8 cellular contexts compared by ENCODE assay signal in genomic region chr16:67279296-67280089, GRCh38. TPM values are rescaled to one million over a fixed set of nuclear protein-coding genes. Genes with fewer than 3 reads are reported as not detected.
DNase-seq lines count a peak whose midpoint lies in the region; ATAC-seq, FAIRE-seq and TF ChIP-seq lines count a peak whose summit lies in the region.

Gene PLEKHG4, plus strand, starts transcription at chr16:67279532. Its CDS starts 513 bp downstream, at chr16:67280045.

- H3K9me3 ChIP-seq in K562 (replicated peaks; ENCODE audit: control insufficient read depth, insufficient read depth, low read depth, low read length) = no peaks in the 10 kb centered on the region
- no peaks in the 10 kb centered on the region for H3K9me3 ChIP-seq in iPS-18a (ENCODE audit: control insufficient read depth, low read depth, low read length)
- H3K9me3 ChIP-seq in smooth muscle cell (replicated peaks; ENCODE audit: low read depth) = no peaks in the 10 kb centered on the region

- intact Hi-C loops in K562 (cut with micrococcal nuclease) = loop anchor here (5.0 kb wide), 1 partner anchor 42 kb away; no protein-coding TSS in a partner anchor

- TF ChIP-seq EP300 in K562 (IDR thresholded peaks at IDR 0.05; ENCODE audit: low read length) = peak; percentile 8; the same call in 1 of the 2 replicates

- ATAC-seq in K562 (peak; percentile 98), GM19324 (IDR thresholded peaks at IDR 0.05; ENCODE audit: low FRiP score, unreplicated experiment) (no peak)

- H3F3A ChIP-seq in smooth muscle cell (ENCODE audit: low read depth) = peaks cover 10% of the 10 kb centered on the region

- H4K20me1 ChIP-seq in K562 (replicated peaks; ENCODE audit: control insufficient read depth, insufficient read depth, low read length) (no peaks in the 10 kb centered on the region), smooth muscle cell (ENCODE audit: low read depth) (no peaks in the 10 kb centered on the region)

- TSS peak; percentile 78 for BruUV-seq in K562 (replicated peaks; lab: Mats Ljungman, UMichigan)

- H3K27ac ChIP-seq in K562 (ENCODE audit: extremely low read depth, low read depth, low read length) = peak within 1 kb of the TSS; percentile 83
- H3K27ac ChIP-seq in iPS-18a (ENCODE audit: low read length) = no peak within 1 kb of the TSS
- peak within 1 kb of the TSS; percentile 98 for H3K27ac ChIP-seq in smooth muscle cell (ENCODE audit: low read depth)

- H3K4me1 ChIP-seq in K562 (replicated peaks in 1 of 2; ENCODE audit: control insufficient read depth in 2 of 2, insufficient read depth in 2 of 2, low read length in 2 of 2) (peaks cover 22 to 44% of the 10 kb centered on the region in 2 experiments), iPS-18a (ENCODE audit: control insufficient read depth, low read depth, low read length) (no peaks in the 10 kb centered on the region), smooth muscle cell (ENCODE audit: low read depth) (peaks cover 11% of the 10 kb centered on the region)

- H3K9ac ChIP-seq in K562 (ENCODE audit: insufficient read depth in 1 of 2, low read depth in 2 of 2, low read length in 2 of 2) (peak within 1 kb of the TSS; percentile 88 to 97), iPS-18a (ENCODE audit: low read length) (no peak within 1 kb of the TSS), smooth muscle cell (ENCODE audit: low read depth) (peak within 1 kb of the TSS; percentile 75)

- TF ChIP-seq CTCF in GM06990 (IDR thresholded peaks at IDR 0.05; ENCODE audit: insufficient read depth, low read length, poor library complexity, severe bottlenecking) = peak; percentile 21
- peak; percentile 46 for TF ChIP-seq CTCF in HFF-Myc (IDR thresholded peaks at IDR 0.05; ENCODE audit: low read depth, low read length, missing control alignments)
- peak; percentile 67 to 97 (median 93) for TF ChIP-seq CTCF in K562 (IDR thresholded peaks at IDR 0.05 in 2 of 3, conservative IDR thresholded peaks at IDR 0.05 in 1 of 3; ENCODE audit: insufficient read depth in 2 of 3, low read depth in 1 of 3, low read length in 3 of 3)
- peak; percentile 63 for TF ChIP-seq CTCF in smooth muscle cell (IDR thresholded peaks at IDR 0.05; ENCODE audit: borderline replicate concordance, insufficient read depth, poor library complexity, severe bottlenecking)

- H3K27me3 ChIP-seq in GM06990 (replicated peaks; ENCODE audit: control insufficient read depth, insufficient read depth, low read length) = no peaks in the 10 kb centered on the region; the same call in 1 of the 2 replicates
- H3K27me3 ChIP-seq in K562 (ENCODE audit: control insufficient read depth in 2 of 2, insufficient read depth in 2 of 2, low read length in 2 of 2) = no peaks in the 10 kb centered on the region
- H3K27me3 ChIP-seq in iPS-18a (ENCODE audit: control insufficient read depth, insufficient read depth, low read length) = peaks cover 14% of the 10 kb centered on the region
- H3K27me3 ChIP-seq in smooth muscle cell (ENCODE audit: low read depth) = no peaks in the 10 kb centered on the region

- DNase-seq in GM06990 (ENCODE audit: extremely low read depth, insufficient read length) (peak; percentile 86), HFF-Myc (ENCODE audit: extremely low read depth, low read depth) (peak; percentile 15), NCI-H128 (lab: John Stamatoyannopoulos, UW; ENCODE audit: unreplicated experiment) (peak; percentile 10), T1000 (lab: John Stamatoyannopoulos, UW) (peak; percentile 52), K562 (ENCODE audit: extremely low read depth in 1 of 4, low spot score in 3 of 4) (peak in 2 of 4 experiments; percentile 91 to 96), smooth muscle cell (lab: John Stamatoyannopoulos, UW; ENCODE audit: unreplicated experiment) (peak; percentile 62)

- TF ChIP-seq RAD21 in K562 (CRISPR knock-in tag; conservative IDR thresholded peaks at IDR 0.05 in 1 of 2, IDR thresholded peaks at IDR 0.05 in 1 of 2) = peak; percentile 78 to 88

- POLR2A ChIA-PET in K562 (lab: Yijun Ruan, JAX) = interaction anchor here (0.5 to 1.4 kb wide), 5 partner anchors 9 to 232 kb away, joined by 3 to 5 read pairs (median 4); no protein-coding TSS in a partner anchor

- H3K4me2 ChIP-seq in K562 (ENCODE audit: insufficient read depth, low read length) = peak within 1 kb of the TSS; percentile 95
- peak within 1 kb of the TSS; percentile 75 for H3K4me2 ChIP-seq in smooth muscle cell

- H2AFZ ChIP-seq in K562 (ENCODE audit: low read depth, low read length) = peak within 1 kb of the TSS; percentile 94
- peak within 1 kb of the TSS; percentile 48 for H2AFZ ChIP-seq in smooth muscle cell (ENCODE audit: low read depth)

- peaks cover 30% of the 10 kb centered on the region for H3K79me2 ChIP-seq in K562 (ENCODE audit: control insufficient read depth, insufficient read depth, low read length)
- no peaks in the 10 kb centered on the region for H3K79me2 ChIP-seq in smooth muscle cell (ENCODE audit: low read depth)

- WGBS in K562 (ENCODE audit: insufficient coverage, low coverage, missing lambda C conversion rate) = 9% methylated on average over 40 of the region's 83 CpGs
- 51% methylated on average over 48 of the region's 83 CpGs for WGBS in smooth muscle cell (ENCODE audit: low lambda C conversion rate)

- H3K36me3 ChIP-seq in GM06990 (ENCODE audit: control insufficient read depth, insufficient read depth, low read length) (no peaks in the 10 kb centered on the region; the same call in 1 of the 2 replicates), K562 (ENCODE audit: control insufficient read depth, insufficient read depth, low read length) (peaks cover 35% of the 10 kb centered on the region; the same call in 2 of the 3 replicates), iPS-18a (ENCODE audit: control insufficient read depth, low read depth, low read length) (no peaks in the 10 kb centered on the region), smooth muscle cell (ENCODE audit: low read depth) (no peaks in the 10 kb centered on the region)

- TF ChIP-seq POLR2A in K562 (conservative IDR thresholded peaks at IDR 0.05) = peak; percentile 69

- no peaks in the 10 kb centered on the region for H3K9me1 ChIP-seq in K562 (ENCODE audit: control insufficient read depth, insufficient read depth, low read length)

- CTCF ChIA-PET in K562 (lab: Yijun Ruan, JAX; ENCODE audit: low intra/inter-chr PET ratio) = interaction anchor here (0.6 to 2.3 kb wide), 5 partner anchors 11 to 138 kb away, joined by 3 to 18 read pairs (median 7); no protein-coding TSS in a partner anchor

- H3K4me3 ChIP-seq in GM06990 (replicated peaks; ENCODE audit: low read depth, low read length) (peak within 1 kb of the TSS; percentile 65), HFF-Myc (replicated peaks; ENCODE audit: low read depth, low read length) (peak within 1 kb of the TSS; percentile 74), K562 (peak within 1 kb of the TSS; percentile 74), iPS-18a (ENCODE audit: low read length) (peak within 1 kb of the TSS; percentile 58), smooth muscle cell (peak within 1 kb of the TSS; percentile 47)

- in situ Hi-C loops in K562 (cut with MboI) = no loop called here

- FAIRE-seq in K562 (lab: Jason Lieb, UNC) = peak; percentile 85

TF ChIP-seq in K562, 482 proteins besides CTCF, POLR2A, EP300 and RAD21 (continues in another document):
- TF ChIP-seq, protein P1, sequence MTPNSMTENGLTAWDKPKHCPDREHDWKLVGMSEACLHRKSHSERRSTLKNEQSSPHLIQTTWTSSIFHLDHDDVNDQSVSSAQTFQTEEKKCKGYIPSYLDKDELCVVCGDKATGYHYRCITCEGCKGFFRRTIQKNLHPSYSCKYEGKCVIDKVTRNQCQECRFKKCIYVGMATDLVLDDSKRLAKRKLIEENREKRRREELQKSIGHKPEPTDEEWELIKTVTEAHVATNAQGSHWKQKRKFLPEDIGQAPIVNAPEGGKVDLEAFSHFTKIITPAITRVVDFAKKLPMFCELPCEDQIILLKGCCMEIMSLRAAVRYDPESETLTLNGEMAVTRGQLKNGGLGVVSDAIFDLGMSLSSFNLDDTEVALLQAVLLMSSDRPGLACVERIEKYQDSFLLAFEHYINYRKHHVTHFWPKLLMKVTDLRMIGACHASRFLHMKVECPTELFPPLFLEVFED (CRISPR knock-in tag; conservative IDR thresholded peaks at IDR 0.05) = no peak
- TF ChIP-seq ATF6 (CRISPR knock-in tag; IDR thresholded peaks at IDR 0.05) = no peak

RNA-seq across cellular contexts. Expression of gene PLEKHG4, which starts in this region (rescaled TPM):
- total RNA-seq in K562 (2011; cell fraction: chromatin; rRNA removed; ENCODE audit: low replicate concordance) = 35.5 and 125 TPM in 2 replicates
- total RNA-seq in K562 (2011; cell fraction: nucleolus; rRNA removed) = 104 and 108 TPM in 2 replicates
- total RNA-seq in K562 (2011; cell fraction: nucleoplasm; rRNA removed) = 56.2 and 56.3 TPM in 2 replicates
- total RNA-seq in K562 (2014; rRNA removed) = 25.2 and 30.8 TPM in 2 replicates
- total RNA-seq in K562 (2014; rRNA removed; fragmentation: Illumina TruSeq; extraction: Trizol) = 8.4 and 12.2 TPM in 2 replicates
- total RNA-seq in K562 (2015; rRNA removed; fragmentation: Illumina TruSeq; extraction: Trizol) = 17.1 and 17.9 TPM in 2 replicates
- 32.8 and 35.4 TPM in 2 replicates for total RNA-seq in K562 (2021)
- 25.3 and 38.6 TPM in 2 replicates for polyA plus RNA-seq in K562 (2011; rRNA removed)
- polyA plus RNA-seq in K562 (2011; cell fraction: cytosol; rRNA removed) = 31.4 and 51.4 TPM in 2 replicates
- polyA plus RNA-seq in K562 (2011; cell fraction: nucleus; rRNA removed) = 233 and 335 TPM in 2 replicates
- polyA plus RNA-seq in K562 (2012) = 20.8 and 43.5 TPM in 2 replicates
- 14.9 and 23.8 TPM in 2 replicates for polyA plus RNA-seq in K562 (2014; fragmentation: Illumina TruSeq; extraction: Trizol)
- 1 to 10 TPM; 3.7 to 4.7 TPM for polyA plus RNA-seq in K562 (2014; fragmentation: Nextera tagmentation; extraction: Ambion mirVana)
- polyA plus RNA-seq in K562 (2014; rRNA removed) = 33.5 and 36.8 TPM in 2 replicates
- 8.0 and 10.5 TPM in 2 replicates for polyA minus RNA-seq in K562 (2011; rRNA and poly(A)+ RNA removed)
- polyA minus RNA-seq in K562 (2011; cell fraction: cytosol; rRNA and poly(A)+ RNA removed) = 19.2 and 26.7 TPM in 2 replicates
- 35.8 and 36.2 TPM in 2 replicates for polyA minus RNA-seq in K562 (2011; cell fraction: nucleus; rRNA and poly(A)+ RNA removed)
- 3.9 and 27.0 TPM in 2 replicates for total RNA-seq in smooth muscle cell
- 2.7 and 9.9 TPM in 2 replicates for polyA plus RNA-seq in smooth muscle cell

Comparison
In these comparisons a context has a peak if more than half of its experiments do, and no peak if none do; other contexts are left out.
1. CTCF ChIP-seq: peak in every context shown above with its lines; median percentile 93 in K562; 63 in smooth muscle cell; 46 in HFF-Myc; 21 in GM06990.